ENCODE assay signal across 25 cellular contexts in genomic region chr10:30991647-30992011, GRCh38. TPM values are rescaled to one million over a fixed set of nuclear protein-coding genes. Genes with fewer than 3 reads are reported as not detected.
DNase-seq lines count a peak whose midpoint lies in the region; ATAC-seq and TF ChIP-seq lines count a peak whose summit lies in the region.
"Had no signal": no experiment of that assay in that cellular context is flagged by ENCODE, and none has a peak within 500 bp of the region (broad histone marks: within the 10 kb centered on the region; RNA-seq: fewer than 3 reads in every experiment).

No MANE protein-coding gene starts in this region.

- H3K4me2 ChIP-seq in MM.1S (ENCODE audit: low read depth, low read length) = no peak overlapping the region

- ATAC-seq in heart right ventricle (peak in 2 of 8 donors; percentile 20 to 27), GM19467 (IDR thresholded peaks at IDR 0.05; ENCODE audit: unreplicated experiment) (no peak), GM21723 (IDR thresholded peaks at IDR 0.05; ENCODE audit: unreplicated experiment) (no peak)
- ATAC-seq: activated CD8-positive, alpha-beta memory T cell treated with anti-CD3 and anti-CD28 coated beads, Interleukin-2, amount 10 ng/mL, durations not matched to agents 7 days and 5 days; activated naive CD8-positive, alpha-beta T cell treated with anti-CD3 and anti-CD28 coated beads, Interleukin-2, amount 50 U/mL, for 24 hours; foreskin keratinocyte; stimulated activated naive CD8-positive, alpha-beta T cell treated with anti-CD3 and anti-CD28 coated beads, Interleukin-15, Interleukin-2, amounts not matched to agents 100 U/mL and 50 U/mL, for 24 hours; T-cell; WTC11 had no signal

- H3K4me3 ChIP-seq in heart right ventricle (no peak overlapping the region), neutrophil (ENCODE audit: low read depth in 1 of 2, low read length in 1 of 2) (no peak overlapping the region), MM.1S (ENCODE audit: low read length) (no peak overlapping the region), HAP-1 (no peak overlapping the region)
- H3K4me3 ChIP-seq: esophagus squamous epithelium, ovary, spleen, testis had no signal

- intact Hi-C loops in CD14-positive monocyte (cut with micrococcal nuclease) = no loop called here
- intact Hi-C loops in heart right ventricle (cut with DNase I) = no loop called here

- TF ChIP-seq CTCF in CD14-positive monocyte (IDR thresholded peaks at IDR 0.05) (no peak), heart right ventricle (IDR thresholded peaks at IDR 0.05) (no peak), neutrophil (IDR thresholded peaks at IDR 0.05) (no peak), MM.1S (IDR thresholded peaks at IDR 0.05; ENCODE audit: low read length) (no peak)

- H3K4me1 ChIP-seq in heart right ventricle (peaks cover 0 to 61% (median 46%) of the 10 kb centered on the region in 9 donors), neutrophil (ENCODE audit: control insufficient read depth in 1 of 2, insufficient read depth in 1 of 2, low read depth in 1 of 2, low read length in 1 of 2) (peaks cover 71 to 83% of the 10 kb centered on the region in 2 experiments), MM.1S (ENCODE audit: low read length) (no peaks in the 10 kb centered on the region), HAP-1 (no peaks in the 10 kb centered on the region)
- H3K4me1 ChIP-seq: BE2C had no signal

- DNase-seq in CD14-positive monocyte (ENCODE audit: low spot score) (no peak), MV-4-11 (lab: John Stamatoyannopoulos, UW) (peak; percentile 44), heart right ventricle (no peak), MM.1S (no peak), HAP-1 (ENCODE audit: low spot score in 2 of 2) (no peak)
- DNase-seq: activated CD8-positive, alpha-beta memory T cell treated with anti-CD3 and anti-CD28 coated beads, Interleukin-2, amount 10 ng/mL, durations not matched to agents 7 days and 5 days; activated naive CD8-positive, alpha-beta T cell treated with anti-CD3 and anti-CD28 coated beads, Interleukin-2, amount 50 U/mL, for 24 hours; activated T-cell treated with anti-CD3 and anti-CD28 coated beads, Interleukin-2, amount 50 U/mL, for 48 hours; BE2C; DMS 273 treated with DMSO at 0.1 percent for 48 hours; esophagus squamous epithelium; foreskin keratinocyte; kidney; mammary epithelial cell; ovary; retina; spleen; stimulated activated CD4-positive, alpha-beta T cell treated with anti-CD3 and anti-CD28 coated beads, Interleukin-2, amount 100 ng/mL, for 24 hours; stimulated activated naive CD8-positive, alpha-beta T cell treated with anti-CD3 and anti-CD28 coated beads, Interleukin-15, Interleukin-2, amounts not matched to agents 100 U/mL and 50 U/mL, for 24 hours; T-cell; testis had no signal

- H3K27ac ChIP-seq in heart right ventricle = peak overlapping the region in 6 of 10 donors; percentile 10 to 54 (median 42)
- H3K27ac ChIP-seq in neutrophil = peak overlapping the region; percentile 96
- H3K27ac ChIP-seq in MM.1S (ENCODE audit: low read length) = no peak overlapping the region
- H3K27ac ChIP-seq: esophagus squamous epithelium, foreskin keratinocyte, ovary had no signal

- H3K9me3 ChIP-seq in heart right ventricle (peaks cover 0 to 15% (median 9%) of the 10 kb centered on the region in 11 donors), neutrophil (no peaks in the 10 kb centered on the region), MM.1S (replicated peaks; ENCODE audit: insufficient read depth, low read length) (no peaks in the 10 kb centered on the region), HAP-1 (no peaks in the 10 kb centered on the region)
- H3K9me3 ChIP-seq: ovary, testis had no signal

- H3K9ac ChIP-seq in MM.1S (ENCODE audit: low read length) = no peak overlapping the region

- H3K4me3 Mint-ChIP-seq in CD14-positive monocyte = peak overlapping the region in 1 of 2 donors; percentile 5
- H3K4me3 Mint-ChIP-seq: activated CD8-positive, alpha-beta memory T cell treated with anti-CD3 and anti-CD28 coated beads, Interleukin-2, amount 10 ng/mL, durations not matched to agents 7 days and 5 days; activated naive CD8-positive, alpha-beta T cell treated with anti-CD3 and anti-CD28 coated beads, Interleukin-2, amount 50 U/mL, for 24 hours; T-cell; WTC11 had no signal

- no peaks in the 10 kb centered on the region for H3K27me3 Mint-ChIP-seq in CD14-positive monocyte (ENCODE audit: low read depth in 3 of 3)
- H3K27me3 Mint-ChIP-seq: activated CD8-positive, alpha-beta memory T cell treated with anti-CD3 and anti-CD28 coated beads, Interleukin-2, amount 10 ng/mL, durations not matched to agents 7 days and 5 days; activated naive CD8-positive, alpha-beta T cell treated with anti-CD3 and anti-CD28 coated beads, Interleukin-2, amount 50 U/mL, for 24 hours; T-cell had no signal

- H3K9me3 Mint-ChIP-seq in CD14-positive monocyte = peaks cover 2 to 17% (median 13%) of the 10 kb centered on the region in 7 donors

- peaks cover 0 to 12% (median 0%) of the 10 kb centered on the region in 9 donors for H3K36me3 ChIP-seq in heart right ventricle
- no peaks in the 10 kb centered on the region for H3K36me3 ChIP-seq in neutrophil
- H3K36me3 ChIP-seq in MM.1S (replicated peaks; ENCODE audit: insufficient read depth, low read length) = no peaks in the 10 kb centered on the region
- H3K36me3 ChIP-seq in HAP-1 (replicated peaks) = no peaks in the 10 kb centered on the region
- H3K36me3 ChIP-seq: BE2C, ovary had no signal

- no peak overlapping the region for H2AFZ ChIP-seq in MM.1S (ENCODE audit: low read length)

- H3F3A ChIP-seq in MM.1S (ENCODE audit: insufficient read depth, low read length) = no peaks in the 10 kb centered on the region

- peak overlapping the region; percentile 57 to 91 (median 77) for H3K27ac Mint-ChIP-seq in CD14-positive monocyte
- H3K27ac Mint-ChIP-seq: activated CD8-positive, alpha-beta memory T cell treated with anti-CD3 and anti-CD28 coated beads, Interleukin-2, amount 10 ng/mL, durations not matched to agents 7 days and 5 days; activated naive CD8-positive, alpha-beta T cell treated with anti-CD3 and anti-CD28 coated beads, Interleukin-2, amount 50 U/mL, for 24 hours; T-cell; WTC11 had no signal

- WGBS in heart right ventricle, 2 donors = 50 to 63% methylated on average over 1 of the region's 1 CpG

- no peaks in the 10 kb centered on the region for H4K20me1 ChIP-seq in MM.1S (ENCODE audit: insufficient read depth, low read length)

- in situ Hi-C loops in HAP-1 (cut with MboI; ENCODE audit: low sequenced_read_pairs) = no loop called here

- no peaks in the 10 kb centered on the region for H3K79me2 ChIP-seq in MM.1S (ENCODE audit: low read length)

- H3K27me3 ChIP-seq in heart right ventricle = no peaks in the 10 kb centered on the region
- no peaks in the 10 kb centered on the region for H3K27me3 ChIP-seq in neutrophil
- no peaks in the 10 kb centered on the region for H3K27me3 ChIP-seq in MM.1S (replicated peaks; ENCODE audit: insufficient read depth, low read length)
- no peaks in the 10 kb centered on the region for H3K27me3 ChIP-seq in HAP-1 (ENCODE audit: low read depth)
- H3K27me3 ChIP-seq: BE2C, esophagus squamous epithelium, foreskin keratinocyte, ovary, spleen, testis had no signal

- peaks cover 18 to 37% of the 10 kb centered on the region in 2 donors for H3K36me3 Mint-ChIP-seq in CD14-positive monocyte

- H3K4me1 Mint-ChIP-seq in CD14-positive monocyte = peaks cover 68% of the 10 kb centered on the region

- no peaks in the 10 kb centered on the region for H3K9me2 ChIP-seq in MM.1S (replicated peaks; ENCODE audit: insufficient read depth, low read length)

RNA-seq across cellular contexts. Expression of gene ZNF438, which starts 40.0 kb away (rescaled TPM):
- polyA plus RNA-seq in CD14-positive monocyte (1 to 10 TPM; 5.4 to 9.3 TPM), heart right ventricle (10 to 100 TPM in 1 of 2 donors, 1 to 10 TPM in 1; 7.8 to 21.1 TPM)
- 10 to 100 TPM in 8 of 10 donors, 1 to 10 TPM in 2; 9.3 to 16.1 (median 12.4) TPM for total RNA-seq in heart right ventricle
